Comparison of ENCODE assay signal across 16 cellular contexts in the genomic region with DNA sequence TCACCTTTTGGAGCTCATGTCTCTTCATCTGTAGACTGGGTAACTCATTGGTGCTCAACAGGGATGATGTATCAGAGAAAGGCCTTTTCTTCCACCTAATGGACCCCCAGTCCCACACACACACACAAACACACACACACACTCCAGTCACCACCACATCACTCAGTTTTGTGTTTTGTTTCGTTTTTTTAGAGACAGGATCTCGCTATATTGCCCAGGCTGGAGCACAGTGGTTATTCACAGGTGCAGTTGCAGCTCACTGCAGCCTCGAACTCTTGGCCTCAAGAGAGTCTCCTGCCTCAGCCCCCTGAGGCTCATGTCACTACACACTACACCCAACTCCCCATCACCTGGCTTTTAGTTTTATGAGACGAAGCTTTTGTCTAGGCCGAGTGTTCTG. TPM values are rescaled to one million over a fixed set of nuclear protein-coding genes. Genes with fewer than 3 reads are reported as not detected.
DNase-seq lines count a peak whose midpoint lies in the region; ATAC-seq, FAIRE-seq and TF ChIP-seq lines count a peak whose summit lies in the region.
"Had no signal": no experiment of that assay in that cellular context is flagged by ENCODE, and none has a peak within 500 bp of the region (broad histone marks: within the 10 kb centered on the region; RNA-seq: fewer than 3 reads in every experiment).

No MANE protein-coding gene starts in this region.

- H2AFZ ChIP-seq in mesenchymal stem cell (ENCODE audit: low read depth, low read length) (no peak overlapping the region), OCI-LY7 (ENCODE audit: low read length) (no peak overlapping the region)

- no peaks in the 10 kb centered on the region for H3K27me3 Mint-ChIP-seq in activated T-cell treated with anti-CD3 and anti-CD28 coated beads, Interleukin-2, amount 50 U/mL, for 24 hours
- H3K27me3 Mint-ChIP-seq in WTC11 (ENCODE audit: low read depth) = peaks cover 4% of the 10 kb centered on the region; the same call in 1 of the 2 replicates

- FAIRE-seq in H54 (lab: Jason Lieb, UNC) = no peak

- no TSS peak for BruUV-seq in OCI-LY7 (replicated peaks; lab: Mats Ljungman, UMichigan)

- CTCF ChIA-PET in WTC11 (lab: Charles Lee) (interaction anchor here (0.8 to 3.3 kb wide), 3 partner anchors 33 to 75 kb away, joined by 3 to 20 read pairs (median 4); no protein-coding TSS in a partner anchor), OCI-LY7 (lab: Charles Lee; ENCODE audit: unreplicated experiment) (no interaction called here)

- 0 out of 2 replicates have a peak, but pooled peaks cover 5% of the 10 kb centered on the region for H4K20me1 ChIP-seq in OCI-LY7 (ENCODE audit: insufficient read depth, low read length)

- no peaks in the 10 kb centered on the region for H3K79me2 ChIP-seq in OCI-LY7 (ENCODE audit: insufficient read depth, low read depth, low read length)

- H2BK5ac ChIP-seq in mesenchymal stem cell (ENCODE audit: low read depth, low read length, poor library complexity, severe bottlenecking) = no peak overlapping the region

- H3K27me3 ChIP-seq in mesenchymal stem cell (ENCODE audit: control insufficient read depth in 1 of 2, insufficient read depth in 1 of 2, low read length in 2 of 2) (no peaks in the 10 kb centered on the region), suprapubic skin (no peaks in the 10 kb centered on the region), HAP-1 (ENCODE audit: low read depth) (no peaks in the 10 kb centered on the region)

- H3K36me3 Mint-ChIP-seq in activated T-cell treated with anti-CD3 and anti-CD28 coated beads, Interleukin-2, amount 50 U/mL, for 24 hours (ENCODE audit: low read depth) = peaks cover 25% of the 10 kb centered on the region
- peaks cover 6% of the 10 kb centered on the region for H3K36me3 Mint-ChIP-seq in WTC11

- H3K14ac ChIP-seq in mesenchymal stem cell (ENCODE audit: low read length in 2 of 2) = no peak overlapping the region

- H3K4me3 ChIP-seq in mesenchymal stem cell (ENCODE audit: insufficient read depth in 1 of 2, low read depth in 1 of 2, low read length in 2 of 2) (no peak overlapping the region), suprapubic skin (peak overlapping the region; percentile 36), HAP-1 (no peak overlapping the region), OCI-LY7 (ENCODE audit: low read depth, low read length, poor library complexity, severe bottlenecking) (no peak overlapping the region)

- H3K4ac ChIP-seq in mesenchymal stem cell (ENCODE audit: low read depth in 1 of 2, low read length in 2 of 2) = no peak overlapping the region

- H3K79me1 ChIP-seq in mesenchymal stem cell (replicated peaks; ENCODE audit: low read length, poor library complexity, severe bottlenecking) = peaks cover 4% of the 10 kb centered on the region

- H2BK120ac ChIP-seq in mesenchymal stem cell (ENCODE audit: low read depth, low read length) = no peak overlapping the region

- H3K4me1 Mint-ChIP-seq in activated T-cell treated with anti-CD3 and anti-CD28 coated beads, Interleukin-2, amount 50 U/mL, for 24 hours (ENCODE audit: low read depth) = peaks cover 25% of the 10 kb centered on the region
- H3K4me1 Mint-ChIP-seq in WTC11 = peaks cover 11% of the 10 kb centered on the region

- H3K9me3 ChIP-seq in mesenchymal stem cell (ENCODE audit: control insufficient read depth, low read length) = no peaks in the 10 kb centered on the region
- H3K9me3 ChIP-seq in suprapubic skin = no peaks in the 10 kb centered on the region
- H3K9me3 ChIP-seq in HAP-1 = no peaks in the 10 kb centered on the region
- no peaks in the 10 kb centered on the region for H3K9me3 ChIP-seq in OCI-LY7 (ENCODE audit: low read length)

- POLR2A ChIA-PET in WTC11 (lab: Charles Lee) (interaction anchor here (0.6 to 1.1 kb wide), 2 partner anchors 34 to 88 kb away, joined by 3 to 4 read pairs; no protein-coding TSS in a partner anchor), OCI-LY7 (lab: Charles Lee) (interaction anchor here (0.6 to 0.9 kb wide), 3 partner anchors 76 to 1664 kb away, joined by 3 to 4 read pairs (median 3); no protein-coding TSS in a partner anchor)

- H2AK5ac ChIP-seq in mesenchymal stem cell (ENCODE audit: low read length, severe bottlenecking) = peak overlapping the region; percentile 31

- H2BK12ac ChIP-seq in mesenchymal stem cell (ENCODE audit: low read length in 2 of 2) = no peak overlapping the region

- no peak overlapping the region for H3K4me2 ChIP-seq in mesenchymal stem cell (ENCODE audit: low read length, poor library complexity, severe bottlenecking)
- H3K4me2 ChIP-seq in OCI-LY7 (ENCODE audit: low read length) = no peak overlapping the region

- no peak for TF ChIP-seq CTCF in WTC11 (IDR thresholded peaks at IDR 0.05)
- TF ChIP-seq CTCF in suprapubic skin (IDR thresholded peaks at IDR 0.05) = no peak
- no peak for TF ChIP-seq CTCF in OCI-LY7 (conservative IDR thresholded peaks at IDR 0.05; ENCODE audit: low read length)

- H3K27ac Mint-ChIP-seq in activated T-cell treated with anti-CD3 and anti-CD28 coated beads, Interleukin-2, amount 50 U/mL, for 24 hours = peak overlapping the region; percentile 68
- no peak overlapping the region for H3K27ac Mint-ChIP-seq in WTC11
- H3K27ac Mint-ChIP-seq: CD14-positive monocyte had no signal

- H2BK15ac ChIP-seq in mesenchymal stem cell (ENCODE audit: low read depth, poor library complexity, severe bottlenecking) = no peak overlapping the region

- no peak overlapping the region for H3K23ac ChIP-seq in mesenchymal stem cell (ENCODE audit: low read length in 2 of 2)

- no peaks in the 10 kb centered on the region for H3K9me3 Mint-ChIP-seq in activated T-cell treated with anti-CD3 and anti-CD28 coated beads, Interleukin-2, amount 50 U/mL, for 24 hours
- H3K9me3 Mint-ChIP-seq in WTC11 = no peaks in the 10 kb centered on the region

- H4K8ac ChIP-seq in mesenchymal stem cell (ENCODE audit: low read length) = no peak overlapping the region

- H4K91ac ChIP-seq in mesenchymal stem cell (ENCODE audit: low read length) = no peak overlapping the region

- in situ Hi-C loops in HAP-1 (cut with MboI; ENCODE audit: low sequenced_read_pairs) = loop anchor here (5.0 kb wide), 1 partner anchor 68 kb away; the partner anchor contains the start of gene IL34

- H3K9ac ChIP-seq in mesenchymal stem cell (ENCODE audit: low read length) = no peak overlapping the region

- H3K9me2 ChIP-seq in OCI-LY7 (ENCODE audit: insufficient read depth, low read length) = no peaks in the 10 kb centered on the region

- H3K4me1 ChIP-seq in mesenchymal stem cell (ENCODE audit: control insufficient read depth, insufficient read depth, low read depth, low read length) (peaks cover 19% of the 10 kb centered on the region), suprapubic skin (peaks cover 58% of the 10 kb centered on the region), HAP-1 (no peaks in the 10 kb centered on the region), OCI-LY7 (ENCODE audit: insufficient read depth, low read length, poor library complexity, severe bottlenecking) (peaks cover 5% of the 10 kb centered on the region)

- H3K18ac ChIP-seq in mesenchymal stem cell (ENCODE audit: low read depth in 1 of 2, low read length in 2 of 2) = no peak overlapping the region

- no peak overlapping the region for H3K4me3 Mint-ChIP-seq in activated T-cell treated with anti-CD3 and anti-CD28 coated beads, Interleukin-2, amount 50 U/mL, for 24 hours
- no peak overlapping the region for H3K4me3 Mint-ChIP-seq in WTC11
- H3K4me3 Mint-ChIP-seq: CD14-positive monocyte had no signal

- no peak for TF ChIP-seq EP300 in suprapubic skin (IDR thresholded peaks at IDR 0.05)

- WGBS in mesenchymal stem cell = 100% methylated on average over 5 of the region's 5 CpGs
- 69% methylated on average over 5 of the region's 5 CpGs for WGBS in suprapubic skin

- no peak for DNase-seq in activated T-cell treated with anti-CD3 and anti-CD28 coated beads, Interleukin-2, amount 50 U/mL, for 24 hours
- DNase-seq in activated T-cell treated with anti-CD3 and anti-CD28 coated beads, Interleukin-2, amount 50 U/mL, for 48 hours = no peak
- DNase-seq in WTC11 (ENCODE audit: low spot score) = no peak
- no peak for DNase-seq in mesenchymal stem cell
- DNase-seq in suprapubic skin (ENCODE audit: low spot score in 2 of 2) = no peak
- DNase-seq in HAP-1 (ENCODE audit: low spot score in 2 of 2) = no peak
- DNase-seq in OCI-LY7 (ENCODE audit: low spot score) = no peak
- no peak for DNase-seq in H54 (ENCODE audit: insufficient read length, low spot score)
- DNase-seq: DMS 273 treated with DMSO at 0.1 percent for 48 hours, DND-41, KG1, NCI-H1105 treated with DMSO at 0.1 percent for 48 hours, NCI-H1694 had no signal

- H3K36me3 ChIP-seq in mesenchymal stem cell (ENCODE audit: control insufficient read depth in 1 of 2, insufficient read depth in 2 of 2, low read depth in 1 of 2, low read length in 2 of 2) = peaks cover 4 to 13% of the 10 kb centered on the region in 2 experiments
- peaks cover 4% of the 10 kb centered on the region for H3K36me3 ChIP-seq in suprapubic skin
- H3K36me3 ChIP-seq in HAP-1 (replicated peaks) = peaks cover 7% of the 10 kb centered on the region
- peaks cover 15% of the 10 kb centered on the region for H3K36me3 ChIP-seq in OCI-LY7 (ENCODE audit: insufficient read depth, low read length)

- no peak overlapping the region for H3K27ac ChIP-seq in mesenchymal stem cell (ENCODE audit: low read length, poor library complexity, severe bottlenecking)
- no peak overlapping the region for H3K27ac ChIP-seq in suprapubic skin
- no peak overlapping the region for H3K27ac ChIP-seq in OCI-LY7 (ENCODE audit: low read depth, low read length, poor library complexity, severe bottlenecking)
- H3K27ac ChIP-seq: 22Rv1 had no signal

- TF ChIP-seq POLR2A in suprapubic skin (IDR thresholded peaks at IDR 0.05) = no peak
- no peak for TF ChIP-seq POLR2A in H54 (IDR thresholded peaks at IDR 0.05; ENCODE audit: low read depth, low read length)

- intact Hi-C loops in OCI-LY7 (cut with micrococcal nuclease; ENCODE audit: unreplicated experiment) = no loop called here

- ATAC-seq in WTC11 = no peak
- ATAC-seq: HCT116 had no signal

TF ChIP-seq in WTC11, 78 proteins besides CTCF, POLR2A, EP300 and RAD21 (continues in another document):
- TF ChIP-seq ETV6 (CRISPR knock-in tag; IDR thresholded peaks at IDR 0.05) (no peak), FOXK1 (CRISPR knock-in tag; IDR thresholded peaks at IDR 0.05) (no peak), ZNF121 (CRISPR knock-in tag; IDR thresholded peaks at IDR 0.05) (peak; percentile 83), ZNF423 (CRISPR knock-in tag; IDR thresholded peaks at IDR 0.05) (no peak)

RNA-seq across cellular contexts. Expression of gene SF3B3, which starts 55.6 kb away (rescaled TPM):
- total RNA-seq in WTC11 (2021) (423 to 475 TPM (median 430 TPM) in 3 replicates), suprapubic skin (100 to 1,000 TPM; 122 to 280 (median 174) TPM), OCI-LY7 (2022) (406 and 441 TPM in 2 replicates)
- 72.0 TPM for polyA plus RNA-seq in mesenchymal stem cell (2013, experiment 1 of 2)
- 74.7 TPM for polyA plus RNA-seq in mesenchymal stem cell (2013, experiment 2 of 2)
- 140 and 195 TPM in 2 replicates for total RNA-seq in OCI-LY7 (2014; rRNA removed; shearing (Covaris generic))

RNA-seq across cellular contexts. Expression of gene COG4, which starts 55.9 kb away (rescaled TPM):
- total RNA-seq in WTC11 (2021) (56.6 to 65.6 TPM (median 61.8 TPM) in 3 replicates), suprapubic skin (10 to 100 TPM; 35.0 to 59.9 (median 48.2) TPM), OCI-LY7 (2022) (91.6 and 100 TPM in 2 replicates)
- polyA plus RNA-seq in mesenchymal stem cell (2013, experiment 1 of 2) = 31.1 TPM
- 32.7 TPM for polyA plus RNA-seq in mesenchymal stem cell (2013, experiment 2 of 2)
- total RNA-seq in OCI-LY7 (2014; rRNA removed; shearing (Covaris generic)) = 41.9 and 48.8 TPM in 2 replicates
